ENCODE assay signal across 8 cellular contexts in genomic region chr6:79076881-79077641, GRCh38. TPM values are rescaled to one million over a fixed set of nuclear protein-coding genes. Genes with fewer than 3 reads are reported as not detected.
DNase-seq lines count a peak whose midpoint lies in the region; ATAC-seq and TF ChIP-seq lines count a peak whose summit lies in the region.

No MANE protein-coding gene starts in this region.

- no peaks in the 10 kb centered on the region for H3K27me3 ChIP-seq in suprapubic skin

- H3K4me1 ChIP-seq in suprapubic skin, result peaks cover 38% of the 10 kb centered on the region

- H3K36me3 ChIP-seq in suprapubic skin, result no peaks in the 10 kb centered on the region

- TF ChIP-seq POLR2A in NB4 (IDR thresholded peaks at IDR 0.05; ENCODE audit: extremely low read depth, insufficient read length) (peak; percentile 53), suprapubic skin (IDR thresholded peaks at IDR 0.05) (peak in 1 of 2 donors; percentile 27)

- no peak for TF ChIP-seq EP300 in suprapubic skin (IDR thresholded peaks at IDR 0.05)

- no peak for TF ChIP-seq CTCF in NB4 (IDR thresholded peaks at IDR 0.05; ENCODE audit: low read depth, low read length)
- no peak for TF ChIP-seq CTCF in suprapubic skin (IDR thresholded peaks at IDR 0.05)

- peak; percentile 96 for DNase-seq in NB4 (ENCODE audit: low read depth)
- peak; percentile 84 for DNase-seq in SK-N-DZ (ENCODE audit: low spot score)
- peak; percentile 88 for DNase-seq in activated naive CD4-positive, alpha-beta T cell treated with anti-CD3 and anti-CD28 coated beads, Interleukin-2, amount 50 U/mL, for 16 hours
- peak; percentile 93 for DNase-seq in globus pallidus (ENCODE audit: low spot score)
- peak; percentile 89 for DNase-seq in occipital lobe (lab: John Stamatoyannopoulos, UW)
- peak; percentile 92 to 94 for DNase-seq in suprapubic skin (ENCODE audit: low spot score in 2 of 2)

- H3K9me3 ChIP-seq in suprapubic skin, result no peaks in the 10 kb centered on the region

- H3K4me3 ChIP-seq in GM08714 (ENCODE audit: low read length) (peak overlapping the region; percentile 98), NB4 (ENCODE audit: low read depth, low read length) (peak overlapping the region; percentile 94), suprapubic skin (peak overlapping the region; percentile 87)

- WGBS in suprapubic skin, result under 1% methylated on average over 55 of the region's 78 CpGs

- peak; percentile 51 for ATAC-seq in HG02571 (IDR thresholded peaks at IDR 0.05; ENCODE audit: unreplicated experiment)

- peak overlapping the region; percentile 99 for H3K27ac ChIP-seq in suprapubic skin

RNA-seq across cellular contexts. Expression of gene PHIP, which starts 1.0 kb away (rescaled TPM):
- 14.5 and 18.4 TPM in 2 replicates for polyA plus RNA-seq in SK-N-DZ (2014; cell fraction: cytosol; rRNA removed)
- polyA plus RNA-seq in SK-N-DZ (2014; cell fraction: nucleus; rRNA removed), result 69.8 and 77.5 TPM in 2 replicates
- total RNA-seq in occipital lobe (78.0 TPM), suprapubic skin (10 to 100 TPM; 17.1 to 38.5 (median 25.7) TPM)

Comparison
In these comparisons a context has a peak if more than half of its experiments do, and no peak if none do; other contexts are left out.
1. Peak in every context shown above with its lines: DNase-seq, ATAC-seq, H3K4me3 ChIP-seq and H3K27ac ChIP-seq.